23 cellular contexts compared by ENCODE assay signal in genomic region chr12:62671321-62671720, GRCh38.
DNase-seq lines count a peak whose midpoint lies in the region; FAIRE-seq and TF ChIP-seq lines count a peak whose summit lies in the region.
"Had no signal": no experiment of that assay in that cellular context is flagged by ENCODE, and none has a peak within 500 bp of the region (broad histone marks: within the 10 kb centered on the region; RNA-seq: fewer than 3 reads in every experiment).

No MANE protein-coding gene starts in this region.

- H3K9me1 ChIP-seq in keratinocyte (ENCODE audit: control insufficient read depth, extremely low read depth, insufficient read depth, low read length) = no peaks in the 10 kb centered on the region

- H3K4me1 ChIP-seq in mammary epithelial cell (ENCODE audit: insufficient read depth, low read length) (peaks cover 15% of the 10 kb centered on the region), breast epithelium (no peaks in the 10 kb centered on the region), keratinocyte (ENCODE audit: control insufficient read depth, extremely low read depth, insufficient read depth, low read length) (peaks cover 12% of the 10 kb centered on the region), thyroid gland (peaks cover 5 to 26% of the 10 kb centered on the region in 2 donors)
- H3K4me1 ChIP-seq: BLaER1, HAP-1 had no signal

- TF ChIP-seq CTCF in mammary epithelial cell (conservative IDR thresholded peaks at IDR 0.05 in 1 of 2, IDR thresholded peaks at IDR 0.05 in 1 of 2; ENCODE audit: extremely low read depth in 1 of 2, insufficient read depth in 1 of 2, low read depth in 1 of 2, low read length in 2 of 2) (no peak), breast epithelium (IDR thresholded peaks at IDR 0.05) (no peak), epithelial cell of esophagus (IDR thresholded peaks at IDR 0.05; ENCODE audit: insufficient read depth, low read depth, low read length, missing control alignments) (no peak), keratinocyte (optimal IDR thresholded peaks at IDR 0.05 in 1 of 3, IDR thresholded peaks at IDR 0.05 in 1 of 3, conservative IDR thresholded peaks at IDR 0.05 in 1 of 3; ENCODE audit: extremely low read depth in 1 of 3, insufficient read depth in 2 of 3, low read length in 3 of 3) (no peak), thyroid gland (IDR thresholded peaks at IDR 0.05) (no peak)

- H3K36me3 ChIP-seq in mammary epithelial cell (ENCODE audit: insufficient read depth, low read length) (no peaks in the 10 kb centered on the region), breast epithelium (no peaks in the 10 kb centered on the region), keratinocyte (ENCODE audit: control insufficient read depth in 2 of 2, extremely low read depth in 1 of 2, insufficient read depth in 2 of 2, low read length in 2 of 2) (no peaks in the 10 kb centered on the region), thyroid gland (no peaks in the 10 kb centered on the region)
- H3K36me3 ChIP-seq: HAP-1 had no signal

- H2AFZ ChIP-seq in mammary epithelial cell (ENCODE audit: low read depth, low read length) = peak overlapping the region; percentile 92
- H2AFZ ChIP-seq in keratinocyte (ENCODE audit: control insufficient read depth, low read length) = peak overlapping the region; percentile 73
- H2AFZ ChIP-seq: GM23338 had no signal

- H3K27me3 ChIP-seq in mammary epithelial cell (ENCODE audit: insufficient read depth, low read length) = no peaks in the 10 kb centered on the region
- H3K27me3 ChIP-seq in breast epithelium = no peaks in the 10 kb centered on the region
- H3K27me3 ChIP-seq in keratinocyte (ENCODE audit: control insufficient read depth, extremely low read depth, insufficient read depth, low read length) = no peaks in the 10 kb centered on the region
- no peaks in the 10 kb centered on the region for H3K27me3 ChIP-seq in thyroid gland
- H3K27me3 ChIP-seq: BLaER1 had no signal

- no TSS peak for BruUV-seq in mammary epithelial cell (replicated peaks; lab: Mats Ljungman, UMichigan)

- no peaks in the 10 kb centered on the region for H3K9me3 ChIP-seq in mammary epithelial cell (replicated peaks; ENCODE audit: insufficient read depth, low read length)
- no peaks in the 10 kb centered on the region for H3K9me3 ChIP-seq in breast epithelium
- peaks cover under 1% of the 10 kb centered on the region for H3K9me3 ChIP-seq in keratinocyte (ENCODE audit: control insufficient read depth, low read depth, low read length)
- no peaks in the 10 kb centered on the region for H3K9me3 ChIP-seq in thyroid gland
- H3K9me3 ChIP-seq: HAP-1 had no signal

- H3K9ac ChIP-seq in mammary epithelial cell (ENCODE audit: insufficient read depth, low read length) = no peak overlapping the region
- no peak overlapping the region for H3K9ac ChIP-seq in keratinocyte (ENCODE audit: control insufficient read depth, extremely low read depth, insufficient read depth, low read length)
- H3K9ac ChIP-seq: BLaER1 had no signal

- DNase-seq in mammary epithelial cell (peak; percentile 50), breast epithelium (ENCODE audit: low spot score in 2 of 2) (no peak), epithelial cell of esophagus (ENCODE audit: low read depth) (peak; percentile 40), keratinocyte (ENCODE audit: low read depth, low spot score) (peak; percentile 41), thyroid gland (no peak), nucleus accumbens (lab: John Stamatoyannopoulos, UW) (no peak), GDM1 (lab: John Stamatoyannopoulos, UW) (no peak)
- no peak for DNase-seq in activated CD4-positive, alpha-beta T cell treated with anti-CD3 and anti-CD28 coated beads, Interleukin-2, amount 50 U/mL, for 48 hours
- DNase-seq: CD4-positive, CD25-positive, alpha-beta regulatory T cell; CD8-positive, alpha-beta T cell; DMS 273 treated with DMSO at 0.1 percent for 48 hours; DMS79; EL; GF-D8 had no signal

- H3K4me3 ChIP-seq in mammary epithelial cell (replicated peaks in 1 of 3; ENCODE audit: insufficient read depth in 1 of 3, low read depth in 2 of 3, low read length in 3 of 3) (no peak overlapping the region), breast epithelium (no peak overlapping the region), epithelial cell of esophagus (ENCODE audit: low read length) (no peak overlapping the region), keratinocyte (ENCODE audit: control insufficient read depth in 2 of 3, extremely low read depth in 1 of 3, insufficient read depth in 2 of 3, low read depth in 1 of 3, low read length in 3 of 3) (peak overlapping the region in 2 of 3 experiments; percentile 2 to 19), thyroid gland (replicated peaks in 1 of 3) (no peak overlapping the region)
- H3K4me3 ChIP-seq: BLaER1, GM23338, HAP-1 had no signal

- in situ Hi-C loops in mammary epithelial cell (cut with MboI; ENCODE audit: low sequenced_read_pairs in 2 of 2) = no loop called here

- CTCF ChIA-PET in mammary epithelial cell (lab: Charles Lee; ENCODE audit: low non-redundant PET) = no interaction called here

- intact Hi-C loops in mammary epithelial cell (cut with micrococcal nuclease) = no loop called here
- intact Hi-C loops in breast epithelium (cut with DNase I; ENCODE audit: low total_unique reads) = no loop called here
- intact Hi-C loops in thyroid gland (cut with DNase I) = no loop called here

- peak; percentile 5 for FAIRE-seq in keratinocyte (lab: Jason Lieb, UNC)
- FAIRE-seq: A204.1, D721Med, GM12891, GM18507 had no signal

- WGBS in mammary epithelial cell (ENCODE audit: low coverage, missing lambda C conversion rate) = 6% methylated on average over 5 of the region's 5 CpGs
- WGBS in thyroid gland, 2 donors = 83 to 93% methylated on average over 5 of the region's 5 CpGs

- no peak overlapping the region for H3K27ac ChIP-seq in mammary epithelial cell (ENCODE audit: insufficient read depth, low read depth, low read length)
- H3K27ac ChIP-seq in breast epithelium = no peak overlapping the region
- H3K27ac ChIP-seq in keratinocyte (ENCODE audit: control insufficient read depth, insufficient read depth, low read length) = no peak overlapping the region
- H3K27ac ChIP-seq in thyroid gland = peak overlapping the region in 2 of 3 donors; percentile 73 to 80
- H3K27ac ChIP-seq: 22Rv1, BLaER1, C4-2B had no signal

- TF ChIP-seq POLR2A in breast epithelium (IDR thresholded peaks at IDR 0.05) (no peak), thyroid gland (IDR thresholded peaks at IDR 0.05) (no peak)

- H3K4me2 ChIP-seq in mammary epithelial cell (ENCODE audit: insufficient read depth, low read depth, low read length) = peak overlapping the region; percentile 72
- H3K4me2 ChIP-seq in keratinocyte (ENCODE audit: control insufficient read depth, extremely low read depth, insufficient read depth, low read depth, low read length) = peak overlapping the region; percentile 52
- H3K4me2 ChIP-seq: BLaER1, GM23338 had no signal

- dilution Hi-C loops in mammary epithelial cell (cut with HindIII; ENCODE audit: low sequenced_read_pairs) (no loop called here), keratinocyte (cut with MboI; ENCODE audit: extremely low pct_ligation_motif_present, low sequenced_read_pairs) (no loop called here)

- H3K79me2 ChIP-seq in mammary epithelial cell (ENCODE audit: insufficient read depth, low read length) (no peaks in the 10 kb centered on the region), keratinocyte (ENCODE audit: control insufficient read depth, insufficient read depth, low read length) (no peaks in the 10 kb centered on the region)

- H4K20me1 ChIP-seq in mammary epithelial cell (ENCODE audit: insufficient read depth, low read length) (no peaks in the 10 kb centered on the region), keratinocyte (ENCODE audit: control insufficient read depth, extremely low read depth, insufficient read depth, low read length) (no peaks in the 10 kb centered on the region)
- H4K20me1 ChIP-seq: BLaER1 had no signal

Comparison
In these comparisons a context has a peak if more than half of its experiments do, and no peak if none do; other contexts are left out.
1. DNase-seq: peak in mammary epithelial cell (single experiment), epithelial cell of esophagus (single experiment) and keratinocyte (single experiment); none in breast epithelium (0 of 2), thyroid gland (0 of 2), nucleus accumbens (0 of 56), activated CD4-positive, alpha-beta T cell treated with anti-CD3 and anti-CD28 coated beads, Interleukin-2, amount 50 U/mL, for 48 hours (0 of 2) and GDM1 (single experiment).
2. H3K27ac ChIP-seq: peak in thyroid gland (2 of 3); none in mammary epithelial cell (single experiment), breast epithelium (0 of 2) and keratinocyte (single experiment).
3. H3K4me3 ChIP-seq: peak in keratinocyte (2 of 3); none in mammary epithelial cell (0 of 3), breast epithelium (0 of 3), epithelial cell of esophagus (single experiment) and thyroid gland (0 of 3).